14 cellular contexts compared by ENCODE assay signal in the genomic region with DNA sequence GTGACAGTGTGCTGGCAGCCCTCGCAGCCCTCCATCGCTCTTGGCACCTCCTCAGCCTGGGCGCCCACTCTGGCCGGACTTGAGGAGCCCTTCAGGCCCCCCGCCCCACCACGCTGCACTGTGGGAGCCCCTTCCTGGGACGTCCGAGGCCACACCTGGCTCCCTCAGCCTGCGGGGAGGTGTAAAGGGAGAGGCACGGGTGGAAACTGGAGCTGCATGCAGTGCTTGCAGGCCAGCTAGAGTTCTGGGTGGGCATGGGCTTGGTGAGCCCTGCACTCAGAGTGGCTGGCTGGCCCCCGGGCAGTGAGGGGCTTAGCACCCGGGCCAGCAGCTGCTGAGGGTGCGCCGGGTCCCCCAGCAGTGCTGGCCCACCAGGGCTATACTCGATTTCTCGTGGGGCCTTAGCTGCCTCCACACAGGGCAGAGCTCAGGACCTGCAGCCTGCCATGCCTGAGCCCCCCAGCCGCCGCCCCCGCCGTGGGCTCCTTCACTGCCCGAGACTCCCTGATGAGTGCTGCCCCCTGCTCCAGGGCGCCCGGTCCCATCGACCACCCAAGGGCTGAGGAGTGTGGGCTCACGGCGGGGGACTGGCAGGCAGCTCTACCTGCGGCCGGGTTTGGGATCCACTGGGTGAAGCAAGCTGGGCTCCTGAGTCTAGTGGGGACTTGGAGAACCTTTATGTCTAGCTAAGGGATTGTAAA.
"Had no signal": no experiment of that assay in that cellular context is flagged by ENCODE, and none has a peak within 500 bp of the region (broad histone marks: within the 10 kb centered on the region; RNA-seq: fewer than 3 reads in every experiment).

No MANE protein-coding gene starts in this region.

- DNase-seq: activated CD4-positive, alpha-beta T cell treated with anti-CD3 and anti-CD28 coated beads, Interleukin-2, amount 10 ng/mL, durations not matched to agents 7 days and 5 days; activated CD8-positive, alpha-beta memory T cell treated with anti-CD3 and anti-CD28 coated beads, Interleukin-2, amount 50 U/mL, for 48 hours; activated naive CD8-positive, alpha-beta T cell treated with anti-CD3 and anti-CD28 coated beads for 36 hours; activated T-cell treated with anti-CD3 and anti-CD28 coated beads, Interleukin-2, amount 50 U/mL, for 72 hours; amygdala; cerebellar nuclear complex; dermis blood vessel endothelial cell; endodermal cell; immature natural killer cell; small intestine; stimulated activated naive CD8-positive, alpha-beta T cell treated with anti-CD3 and anti-CD28 coated beads, Interleukin-15, amount 100 ng/mL, for 72 hours had no signal

- ATAC-seq: activated T-cell treated with anti-CD3 and anti-CD28 coated beads, Interleukin-2, amount 50 U/mL, for 72 hours; naive thymus-derived CD8-positive, alpha-beta T cell; stimulated activated naive CD8-positive, alpha-beta T cell treated with anti-CD3 and anti-CD28 coated beads, Interleukin-15, amount 100 ng/mL, for 72 hours had no signal

- H3K27me3 ChIP-seq: brain microvascular endothelial cell had no signal

- H3K9me3 ChIP-seq: thoracic aorta had no signal

- H3K27ac ChIP-seq: thoracic aorta had no signal

- H3K36me3 ChIP-seq: brain microvascular endothelial cell, thoracic aorta had no signal

- H3K4me3 ChIP-seq: thoracic aorta had no signal
